ENCODE assay signal across 1 cellular context in the genomic region with DNA sequence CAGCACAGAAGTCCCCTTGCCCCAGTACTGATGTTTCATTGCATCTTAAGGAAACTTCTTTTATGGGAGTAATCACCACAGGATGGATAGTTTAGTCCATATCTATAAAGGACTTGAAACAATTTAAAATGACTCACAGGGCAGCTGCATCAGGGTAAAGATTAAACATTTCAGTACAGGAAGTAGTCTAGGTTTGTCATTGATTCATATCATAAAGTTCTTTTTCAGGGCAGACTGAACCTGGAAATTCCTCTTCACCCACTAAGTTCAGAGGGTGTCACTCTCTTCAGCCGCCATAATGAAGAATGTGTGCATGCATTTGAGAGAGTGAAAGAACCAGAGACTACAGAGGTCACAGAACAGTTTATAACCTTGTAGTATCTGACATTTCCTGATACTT.
TF ChIP-seq lines count a peak whose summit lies in the region.

No MANE protein-coding gene starts in this region.

TF ChIP-seq in endothelial cell of umbilical vein, 7 proteins besides CTCF, POLR2A, EP300 and RAD21 (continued from another document):
- TF ChIP-seq EZH2 (IDR thresholded peaks at IDR 0.05; ENCODE audit: borderline replicate concordance, low read depth, low read length, severe bottlenecking) (no peak), FOS (IDR thresholded peaks at IDR 0.05; ENCODE audit: borderline replicate concordance, insufficient read depth, low read length) (peak; percentile 86), JUN (IDR thresholded peaks at IDR 0.05; ENCODE audit: borderline replicate concordance, insufficient read depth, insufficient read length, low read depth) (peak; percentile 36)
